Comparison of ENCODE assay signal across 25 cellular contexts in genomic region chr10:121644501-121644900, GRCh38. TPM values are rescaled to one million over a fixed set of nuclear protein-coding genes. Genes with fewer than 3 reads are reported as not detected.
"Had no signal": no experiment of that assay in that cellular context is flagged by ENCODE, and none has a peak within 500 bp of the region (broad histone marks: within the 10 kb centered on the region; RNA-seq: fewer than 3 reads in every experiment).

No MANE protein-coding gene starts in this region.

- H3K4me1 ChIP-seq: breast epithelium, heart left ventricle, left lung, prostate gland, tibial nerve had no signal

- H3K4me3 ChIP-seq: breast epithelium, heart left ventricle, left lung, lung, mucosa of descending colon, ovary, prostate gland, smooth muscle cell, tibial nerve had no signal

- DNase-seq: activated B cell treated with CpG ODN at 0.5 μM for 24 hours; activated CD4-positive, alpha-beta T cell treated with anti-CD3 and anti-CD28 coated beads, Interleukin-2, amount 50 U/mL, for 1 hour; activated CD8-positive, alpha-beta T cell treated with anti-CD3 and anti-CD28 coated beads for 36 hours; activated naive CD8-positive, alpha-beta T cell treated with anti-CD3 and anti-CD28 coated beads, Interleukin-2, amount 50 U/mL, for 24 hours; activated T-cell treated with anti-CD3 and anti-CD28 coated beads, Interleukin-2, amount 50 U/mL, for 4 hours; central memory CD4-positive, alpha-beta T cell; hypothalamus; left lung; mesendoderm; mucosa of descending colon; ovary; stimulated activated CD4-positive, alpha-beta T cell treated with anti-CD3 and anti-CD28 coated beads, Interleukin-1b, Interleukin-23, amount 100 ng/mL, for 48 hours; stimulated activated CD4-positive, alpha-beta T cell treated with anti-CD3 and anti-CD28 coated beads, Interleukin-4, amount 100 ng/mL, for 4 hours; stimulated activated CD8-positive, alpha-beta memory T cell treated with anti-CD3 and anti-CD28 coated beads, Interleukin-4, amount 100 ng/mL, for 48 hours; stimulated activated naive B cell treated with anti-CD40 and anti-IgM and Interleukin-4, amounts not matched to agents 10 μg/mL and 1 μg/mL and 100 μg/mL, for 72 hours; T-helper 2 cell had no signal

- FAIRE-seq: endothelial cell of umbilical vein had no signal

- H3K9me3 ChIP-seq: ovary, prostate gland had no signal

- H3K27ac ChIP-seq: breast epithelium, heart left ventricle, left lung, ovary, prostate gland, tibial nerve had no signal

- H3K36me3 ChIP-seq: breast epithelium, heart left ventricle, left lung, ovary, prostate gland, tibial nerve had no signal

- H3K27me3 ChIP-seq: ovary, tibial nerve had no signal

RNA-seq across cellular contexts. Expression of gene FGFR2, which starts 46.3 kb away (rescaled TPM):
- total RNA-seq: activated B cell treated with CpG ODN at 0.5 μM for 24 hours; activated CD8-positive, alpha-beta T cell treated with anti-CD3 and anti-CD28 coated beads for 36 hours; activated T-helper 17 cell treated with anti-CD3 and anti-CD28 coated beads, Interleukin-2, amount 50 U/mL, for 72 hours; endothelial cell of umbilical vein; myocyte had no signal
